In genomic region chr2:219459460-219460311, GRCh38 we compare ENCODE assay signal across 1 cellular context.
TF ChIP-seq lines count a peak whose summit lies in the region.

No MANE protein-coding gene starts in this region.

TF ChIP-seq in endothelial cell of umbilical vein, 7 proteins besides CTCF, POLR2A, EP300 and RAD21:
- TF ChIP-seq MAX (IDR thresholded peaks at IDR 0.05; ENCODE audit: insufficient read depth, insufficient read length), result no peak
- no peak for TF ChIP-seq MYC (IDR thresholded peaks at IDR 0.05; ENCODE audit: low read depth, low read length)
- TF ChIP-seq POLR2AphosphoS5 (IDR thresholded peaks at IDR 0.05; ENCODE audit: insufficient read depth, low read depth, low read length), result no peak
- no peak for TF ChIP-seq FOS (IDR thresholded peaks at IDR 0.05; ENCODE audit: borderline replicate concordance, insufficient read depth, low read length)
- TF ChIP-seq JUN (IDR thresholded peaks at IDR 0.05; ENCODE audit: borderline replicate concordance, insufficient read depth, insufficient read length, low read depth), result no peak
- no peak for TF ChIP-seq GATA2 (IDR thresholded peaks at IDR 0.05; ENCODE audit: insufficient read depth, insufficient read length, low read depth, low read length)
- TF ChIP-seq EZH2 (IDR thresholded peaks at IDR 0.05; ENCODE audit: borderline replicate concordance, low read depth, low read length, severe bottlenecking), result no peak
TF ChIP-seq in endothelial cell of umbilical vein: peak in this region for 0.
